ENCODE assay signal across 8 cellular contexts in genomic region chr17:35577826-35578194, GRCh38. TPM values are rescaled to one million over a fixed set of nuclear protein-coding genes. Genes with fewer than 3 reads are reported as not detected.
DNase-seq lines count a peak whose midpoint lies in the region; ATAC-seq and TF ChIP-seq lines count a peak whose summit lies in the region.

No MANE protein-coding gene starts in this region.

- no peaks in the 10 kb centered on the region for H3K36me3 Mint-ChIP-seq in mesothelial cell of epicardium

- H3K4me1 Mint-ChIP-seq in mesothelial cell of epicardium, result peaks cover 23% of the 10 kb centered on the region

- TF ChIP-seq CTCF in coronary artery (IDR thresholded peaks at IDR 0.05) (no peak), mesothelial cell of epicardium (IDR thresholded peaks at IDR 0.05; ENCODE audit: unreplicated experiment) (no peak)

- H3K4me3 Mint-ChIP-seq in mesothelial cell of epicardium, result peak overlapping the region; percentile 85

- peak overlapping the region; percentile 92 for H3K27ac Mint-ChIP-seq in mesothelial cell of epicardium

- H3K4me3 ChIP-seq in coronary artery, result peak overlapping the region; percentile 75

- peaks cover 4% of the 10 kb centered on the region for H3K27me3 Mint-ChIP-seq in mesothelial cell of epicardium (ENCODE audit: low read depth)

- peak overlapping the region; percentile 76 to 92 for H3K27ac ChIP-seq in coronary artery

- ATAC-seq in HG02973 (IDR thresholded peaks at IDR 0.05; ENCODE audit: unreplicated experiment) (no peak), HG03469 (IDR thresholded peaks at IDR 0.05; ENCODE audit: unreplicated experiment) (no peak)

- H3K9me3 Mint-ChIP-seq in mesothelial cell of epicardium, result no peaks in the 10 kb centered on the region

- peak; percentile 36 for DNase-seq in ELR (ENCODE audit: low read depth)
- DNase-seq in NCI-H774 (lab: John Stamatoyannopoulos, UW), result peak; percentile 43
- no peak for DNase-seq in coronary artery (ENCODE audit: low spot score)
- DNase-seq in mesothelial cell of epicardium (ENCODE audit: low spot score in 2 of 2, unreplicated experiment in 2 of 2), result no peak
- DNase-seq in NCI-H226, result no peak
- DNase-seq in HK-2 (ENCODE audit: unreplicated experiment), result no peak

RNA-seq across cellular contexts. Expression of gene PEX12, which starts 0.6 kb away (rescaled TPM):
- 5.0 to 7.5 TPM (median 5.1 TPM) in 3 replicates for total RNA-seq in mesothelial cell of epicardium

RNA-seq across cellular contexts. Expression of gene AP2B1, which starts 9.3 kb away (rescaled TPM):
- 155 to 158 TPM (median 155 TPM) in 3 replicates for total RNA-seq in mesothelial cell of epicardium

RNA-seq across cellular contexts. Expression of gene SLFN14, which starts 17.2 kb away (rescaled TPM):
- not detected in 3 replicates for total RNA-seq in mesothelial cell of epicardium

RNA-seq across cellular contexts. Expression of gene SLFN12L, which starts 40.3 kb away (rescaled TPM):
- 0.09 to 0.18 TPM (median 0.09 TPM) in 3 replicates for total RNA-seq in mesothelial cell of epicardium

Comparison
In these comparisons a context has a peak if more than half of its experiments do, and no peak if none do; other contexts are left out.
1. DNase-seq: peak in ELR (single experiment) and NCI-H774 (single experiment); none in coronary artery (single experiment), mesothelial cell of epicardium (0 of 2), NCI-H226 (single experiment) and HK-2 (single experiment).